Comparison of ENCODE assay signal across 23 cellular contexts in genomic region chrX:105695451-105695850, GRCh38.
A peak's percentile ranks its signal among the peaks of the same experiment; 100 is the strongest.
DNase-seq lines count a peak whose midpoint lies in the region; ATAC-seq and TF ChIP-seq lines count a peak whose summit lies in the region.
"Had no signal": no experiment of that assay in that cellular context is flagged by ENCODE, and none has a peak within 500 bp of the region (broad histone marks: within the 10 kb centered on the region; RNA-seq: fewer than 3 reads in every experiment).

No MANE protein-coding gene starts in this region.

- peak overlapping the region; percentile 50 for H3K27ac ChIP-seq in SJCRH30
- no peak overlapping the region for H3K27ac ChIP-seq in body of pancreas
- H3K27ac ChIP-seq in vagina = no peak overlapping the region
- H3K27ac ChIP-seq: spleen, tibial nerve had no signal

- H3K36me3 ChIP-seq in SJCRH30 = no peaks in the 10 kb centered on the region
- no peaks in the 10 kb centered on the region for H3K36me3 ChIP-seq in body of pancreas (replicated peaks in 1 of 2; ENCODE audit: insufficient read depth in 1 of 2, low read depth in 2 of 2)
- H3K36me3 ChIP-seq in vagina = no peaks in the 10 kb centered on the region
- H3K36me3 ChIP-seq: MG63, spleen, tibial nerve had no signal

- H3K4me3 Mint-ChIP-seq in HFFc6 = no peak overlapping the region
- H3K4me3 Mint-ChIP-seq: activated naive CD8-positive, alpha-beta T cell treated with anti-CD3 and anti-CD28 coated beads, Interleukin-2, amount 10 ng/mL, durations not matched to agents 7 days and 5 days; CD4-positive, CD25-positive, alpha-beta regulatory T cell; stimulated activated naive CD8-positive, alpha-beta T cell treated with anti-CD3 and anti-CD28 coated beads, Interleukin-15, amount 100 ng/mL, for 72 hours had no signal

- ATAC-seq in body of pancreas (no peak), GM21360 (IDR thresholded peaks at IDR 0.05; ENCODE audit: unreplicated experiment) (no peak)
- ATAC-seq: GM12878; HepG2; stimulated activated naive CD8-positive, alpha-beta T cell treated with anti-CD3 and anti-CD28 coated beads, Interleukin-15, amount 100 ng/mL, for 72 hours had no signal

- no peaks in the 10 kb centered on the region; the same call in 1 of the 2 replicates for H3K4me1 ChIP-seq in SJCRH30
- no peaks in the 10 kb centered on the region for H3K4me1 ChIP-seq in body of pancreas
- no peaks in the 10 kb centered on the region for H3K4me1 ChIP-seq in vagina
- H3K4me1 ChIP-seq: spleen, tibial nerve had no signal

- no peaks in the 10 kb centered on the region for H3K27me3 Mint-ChIP-seq in HFFc6 (ENCODE audit: insufficient read depth)
- H3K27me3 Mint-ChIP-seq: activated naive CD8-positive, alpha-beta T cell treated with anti-CD3 and anti-CD28 coated beads, Interleukin-2, amount 10 ng/mL, durations not matched to agents 7 days and 5 days; CD4-positive, CD25-positive, alpha-beta regulatory T cell; stimulated activated naive CD8-positive, alpha-beta T cell treated with anti-CD3 and anti-CD28 coated beads, Interleukin-15, amount 100 ng/mL, for 72 hours had no signal

- DNase-seq in HFFc6 (peak; percentile 62), SJCRH30 (peak in 1 of 2 experiments; percentile 8), fibroblast of mammary gland (ENCODE audit: low read depth) (peak; percentile 77), renal cortical epithelial cell (ENCODE audit: low read depth) (peak; percentile 44), body of pancreas (no peak), vagina (ENCODE audit: extremely low spot score in 2 of 2) (no peak), AG20443 (ENCODE audit: low spot score) (no peak)
- DNase-seq: activated CD4-positive, alpha-beta T cell treated with anti-CD3 and anti-CD28 coated beads for 4 hours; activated naive CD8-positive, alpha-beta T cell treated with anti-CD3 and anti-CD28 coated beads, Interleukin-2, amount 10 ng/mL, durations not matched to agents 7 days and 5 days; caudate nucleus; CD4-positive, CD25-positive, alpha-beta regulatory T cell; erythroblast; head of caudate nucleus; MG63; SHP77; spleen; stimulated activated CD4-positive, alpha-beta T cell treated with anti-CD3 and anti-CD28 coated beads, Interleukin-4, amount 100 ng/mL, for 24 hours; stimulated activated naive CD8-positive, alpha-beta T cell treated with anti-CD3 and anti-CD28 coated beads, Interleukin-15, amount 100 ng/mL, for 72 hours; T-helper 1 cell had no signal

- H3K4me1 Mint-ChIP-seq in HFFc6 (ENCODE audit: low read depth) = peaks cover 2% of the 10 kb centered on the region; the same call in 1 of the 2 replicates
- H3K4me1 Mint-ChIP-seq: activated naive CD8-positive, alpha-beta T cell treated with anti-CD3 and anti-CD28 coated beads, Interleukin-2, amount 10 ng/mL, durations not matched to agents 7 days and 5 days; CD4-positive, CD25-positive, alpha-beta regulatory T cell; stimulated activated naive CD8-positive, alpha-beta T cell treated with anti-CD3 and anti-CD28 coated beads, Interleukin-15, amount 100 ng/mL, for 72 hours had no signal

- no peaks in the 10 kb centered on the region for H3K36me3 Mint-ChIP-seq in HFFc6 (ENCODE audit: low read depth)
- H3K36me3 Mint-ChIP-seq: activated naive CD8-positive, alpha-beta T cell treated with anti-CD3 and anti-CD28 coated beads, Interleukin-2, amount 10 ng/mL, durations not matched to agents 7 days and 5 days; CD4-positive, CD25-positive, alpha-beta regulatory T cell had no signal

- H3K9me3 Mint-ChIP-seq in HFFc6 = no peaks in the 10 kb centered on the region
- H3K9me3 Mint-ChIP-seq: stimulated activated naive CD8-positive, alpha-beta T cell treated with anti-CD3 and anti-CD28 coated beads, Interleukin-15, amount 100 ng/mL, for 72 hours had no signal

- intact Hi-C loops in body of pancreas (cut with DNase I) (no loop called here), vagina (cut with DNase I) (no loop called here)

- WGBS in body of pancreas, 2 donors = 50 to 59% methylated on average over 1 of the region's 1 CpG

- H3K4me3 ChIP-seq in SJCRH30 (no peak overlapping the region), fibroblast of mammary gland (ENCODE audit: control insufficient read depth, low read depth, low read length) (no peak overlapping the region), body of pancreas (no peak overlapping the region), vagina (no peak overlapping the region)
- H3K4me3 ChIP-seq: GM12878, MG63, spleen, tibial nerve had no signal

- TF ChIP-seq CTCF in HFFc6 (IDR thresholded peaks at IDR 0.05) = no peak
- TF ChIP-seq CTCF in fibroblast of mammary gland (conservative IDR thresholded peaks at IDR 0.05; ENCODE audit: control insufficient read depth, insufficient read depth, low read depth, low read length) = no peak
- TF ChIP-seq CTCF in body of pancreas (IDR thresholded peaks at IDR 0.05) = no peak
- TF ChIP-seq CTCF in vagina (IDR thresholded peaks at IDR 0.05) = no peak

- no peak for TF ChIP-seq POLR2A in body of pancreas (IDR thresholded peaks at IDR 0.05)
- no peak for TF ChIP-seq POLR2A in vagina (IDR thresholded peaks at IDR 0.05)

- H3K27ac Mint-ChIP-seq in HFFc6 = peak overlapping the region; percentile 36; the same call in 1 of the 2 replicates
- H3K27ac Mint-ChIP-seq: activated naive CD8-positive, alpha-beta T cell treated with anti-CD3 and anti-CD28 coated beads, Interleukin-2, amount 10 ng/mL, durations not matched to agents 7 days and 5 days; CD4-positive, CD25-positive, alpha-beta regulatory T cell; stimulated activated naive CD8-positive, alpha-beta T cell treated with anti-CD3 and anti-CD28 coated beads, Interleukin-15, amount 100 ng/mL, for 72 hours had no signal

- H3K27me3 ChIP-seq in SJCRH30 (no peaks in the 10 kb centered on the region), body of pancreas (no peaks in the 10 kb centered on the region), vagina (no peaks in the 10 kb centered on the region)
- H3K27me3 ChIP-seq: MG63, spleen had no signal

- no peaks in the 10 kb centered on the region for H3K9me3 ChIP-seq in SJCRH30 (replicated peaks)
- H3K9me3 ChIP-seq in body of pancreas = no peaks in the 10 kb centered on the region
- no peaks in the 10 kb centered on the region for H3K9me3 ChIP-seq in vagina
- H3K9me3 ChIP-seq: MG63, spleen, tibial nerve had no signal

Comparison
In these comparisons a context has a peak if more than half of its experiments do, and no peak if none do; other contexts are left out.
1. DNase-seq: peak in HFFc6 (single experiment), fibroblast of mammary gland (single experiment) and renal cortical epithelial cell (single experiment); none in body of pancreas (0 of 4), vagina (0 of 2) and AG20443 (single experiment).